ENCODE assay signal across 28 cellular contexts in the genomic region with DNA sequence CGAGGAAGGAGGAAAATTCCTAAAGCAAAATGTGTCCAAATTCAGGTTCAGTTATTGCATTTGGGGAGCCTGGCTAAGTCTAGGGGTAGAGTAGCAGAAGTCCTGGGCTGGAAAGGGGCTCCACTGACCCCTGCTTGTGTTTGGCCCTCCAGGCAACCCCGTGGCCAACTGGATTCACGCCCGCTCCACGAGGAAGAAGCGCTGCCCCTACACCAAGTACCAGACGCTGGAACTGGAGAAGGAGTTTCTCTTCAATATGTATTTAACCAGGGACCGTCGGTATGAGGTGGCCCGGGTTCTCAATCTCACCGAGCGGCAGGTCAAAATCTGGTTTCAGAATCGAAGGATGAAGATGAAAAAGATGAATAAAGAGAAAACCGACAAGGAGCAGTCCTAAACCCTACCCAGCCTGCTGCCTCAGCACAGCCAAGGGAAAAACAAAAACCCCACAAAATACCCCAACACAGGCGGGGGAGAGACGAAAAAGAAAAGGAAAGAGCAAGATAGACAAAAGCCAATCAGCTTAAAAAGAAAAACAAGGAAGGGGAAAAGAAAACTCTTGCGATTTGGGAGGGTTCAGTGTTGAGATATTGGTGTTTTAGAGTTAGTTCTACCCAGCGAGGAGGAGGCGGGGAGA. TPM values are rescaled to one million over a fixed set of nuclear protein-coding genes. Genes with fewer than 3 reads are reported as not detected.
A peak's percentile ranks its signal among the peaks of the same experiment; 100 is the strongest.
DNase-seq lines count a peak whose midpoint lies in the region; ATAC-seq, FAIRE-seq and TF ChIP-seq lines count a peak whose summit lies in the region.
"Had no signal": no experiment of that assay in that cellular context is flagged by ENCODE, and none has a peak within 500 bp of the region (broad histone marks: within the 10 kb centered on the region; RNA-seq: fewer than 3 reads in every experiment).

No MANE protein-coding gene starts in this region.

- no peaks in the 10 kb centered on the region for H3K36me3 Mint-ChIP-seq in activated naive CD8-positive, alpha-beta T cell
- H3K36me3 Mint-ChIP-seq in activated naive CD8-positive, alpha-beta T cell treated with anti-CD3 and anti-CD28 coated beads for 36 hours: no peaks in the 10 kb centered on the region
- peaks cover 43% of the 10 kb centered on the region for H3K36me3 Mint-ChIP-seq in nephron progenitor cell (ENCODE audit: low read depth)

- in situ Hi-C loops in K562 (cut with MboI): no loop called here

- BruUV-seq in K562 (replicated peaks; lab: Mats Ljungman, UMichigan): TSS peak; percentile 15

- no peak for TF ChIP-seq EP300 in K562 (IDR thresholded peaks at IDR 0.05; ENCODE audit: low read length)

- TF ChIP-seq CTCF in K562 (IDR thresholded peaks at IDR 0.05 in 2 of 3, conservative IDR thresholded peaks at IDR 0.05 in 1 of 3; ENCODE audit: insufficient read depth in 2 of 3, low read depth in 1 of 3, low read length in 3 of 3) (no peak), nephron progenitor cell (IDR thresholded peaks at IDR 0.05) (no peak)

- TF ChIP-seq RAD21 in K562 (CRISPR knock-in tag; conservative IDR thresholded peaks at IDR 0.05 in 1 of 2, IDR thresholded peaks at IDR 0.05 in 1 of 2): no peak

- no peak overlapping the region for H3K4me2 ChIP-seq in K562 (ENCODE audit: insufficient read depth, low read length)
- H3K4me2 ChIP-seq: BLaER1 had no signal

- H3K27me3 ChIP-seq in K562 (ENCODE audit: control insufficient read depth in 2 of 2, insufficient read depth in 2 of 2, low read length in 2 of 2): no peaks in the 10 kb centered on the region
- H3K27me3 ChIP-seq in subcutaneous abdominal adipose tissue (ENCODE audit: control insufficient read depth in 5 of 5, insufficient read depth in 4 of 5, low read length in 5 of 5): peaks cover 0 to 51% (median 27%) of the 10 kb centered on the region in 5 donors

- CTCF ChIA-PET in K562 (lab: Yijun Ruan, JAX; ENCODE audit: low intra/inter-chr PET ratio): interaction anchor here (0.6 to 2.7 kb wide), 2 partner anchors 17 to 64 kb away, joined by 5 to 26 read pairs; partner anchors contain the start of gene HOXC10

- H2AFZ ChIP-seq in K562 (ENCODE audit: low read depth, low read length): no peak overlapping the region

- H3K4me3 ChIP-seq in K562: no peak overlapping the region
- peak overlapping the region in 4 of 5 donors; percentile 27 to 85 (median 71) for H3K4me3 ChIP-seq in subcutaneous abdominal adipose tissue (ENCODE audit: low read depth in 1 of 5, low read length in 5 of 5)
- H3K4me3 ChIP-seq: adrenal gland, BLaER1, colonic mucosa, esophagus muscularis mucosa had no signal

- peak overlapping the region; percentile 15 for H3K4me3 Mint-ChIP-seq in activated naive CD8-positive, alpha-beta T cell
- H3K4me3 Mint-ChIP-seq in activated naive CD8-positive, alpha-beta T cell treated with anti-CD3 and anti-CD28 coated beads for 36 hours: no peak overlapping the region
- peak overlapping the region; percentile 98 for H3K4me3 Mint-ChIP-seq in nephron progenitor cell
- H3K4me3 Mint-ChIP-seq: activated B cell treated with CpG ODN at 0.5 μM for 24 hours; effector memory CD8-positive, alpha-beta T cell had no signal

- no peak overlapping the region for H3K27ac Mint-ChIP-seq in activated naive CD8-positive, alpha-beta T cell
- no peak overlapping the region for H3K27ac Mint-ChIP-seq in activated naive CD8-positive, alpha-beta T cell treated with anti-CD3 and anti-CD28 coated beads for 36 hours
- peak overlapping the region; percentile 97 for H3K27ac Mint-ChIP-seq in nephron progenitor cell
- H3K27ac Mint-ChIP-seq: activated B cell treated with CpG ODN at 0.5 μM for 24 hours; effector memory CD8-positive, alpha-beta T cell had no signal

- H3K27me3 Mint-ChIP-seq in activated naive CD8-positive, alpha-beta T cell: peaks cover 52% of the 10 kb centered on the region
- peaks cover 100% of the 10 kb centered on the region for H3K27me3 Mint-ChIP-seq in activated naive CD8-positive, alpha-beta T cell treated with anti-CD3 and anti-CD28 coated beads for 36 hours
- H3K27me3 Mint-ChIP-seq in nephron progenitor cell (ENCODE audit: low read depth, poor library complexity): peaks cover 11% of the 10 kb centered on the region

- intact Hi-C loops in K562 (cut with micrococcal nuclease): no loop called here

- peaks cover 27% of the 10 kb centered on the region for H3K4me1 Mint-ChIP-seq in activated naive CD8-positive, alpha-beta T cell (ENCODE audit: low read depth)
- H3K4me1 Mint-ChIP-seq in activated naive CD8-positive, alpha-beta T cell treated with anti-CD3 and anti-CD28 coated beads for 36 hours: peaks cover 27% of the 10 kb centered on the region
- H3K4me1 Mint-ChIP-seq in nephron progenitor cell: peaks cover 80% of the 10 kb centered on the region

- no peaks in the 10 kb centered on the region; the same call in 1 of the 2 replicates for H4K20me1 ChIP-seq in K562 (replicated peaks; ENCODE audit: control insufficient read depth, insufficient read depth, low read length)

- WGBS in K562 (ENCODE audit: insufficient coverage, low coverage, missing lambda C conversion rate): 83% methylated on average over 19 of the region's 19 CpGs

- peak; percentile 11 for FAIRE-seq in K562 (lab: Jason Lieb, UNC)
- FAIRE-seq: bronchial epithelial cell, islet of Langerhans, urothelium cell line had no signal

- no peaks in the 10 kb centered on the region for H3K9me1 ChIP-seq in K562 (ENCODE audit: control insufficient read depth, insufficient read depth, low read length)

- no peak for DNase-seq in activated naive CD8-positive, alpha-beta T cell treated with anti-CD3 and anti-CD28 coated beads for 36 hours
- no peak for DNase-seq in K562 (ENCODE audit: extremely low read depth in 1 of 4, low spot score in 3 of 4)
- no peak for DNase-seq in nephron progenitor cell
- DNase-seq in SIG-M5 treated with dmso at 0.1 percent for 504 hours (lab: John Stamatoyannopoulos, UW; ENCODE audit: unreplicated experiment): no peak
- DNase-seq in NCI-H1694 (lab: John Stamatoyannopoulos, UW): no peak
- DNase-seq: activated B cell treated with CpG ODN at 0.5 μM for 24 hours; activated effector memory CD4-positive, alpha-beta T cell treated with anti-CD3 and anti-CD28 coated beads, Interleukin-2, amount 50 U/mL, for 16 hours; adrenal gland; colonic mucosa; COR-L47; DMS79 treated with DMSO at 0.1 percent for 48 hours; effector memory CD8-positive, alpha-beta T cell; NCI-H1048; NCI-H187 treated with DMSO at 0.1 percent for 48 hours; stimulated activated CD4-positive, alpha-beta T cell treated with anti-CD3 and anti-CD28 coated beads, Interleukin-1b, Interleukin-23, amount 100 ng/mL, for 48 hours had no signal

- no peaks in the 10 kb centered on the region for H3K36me3 ChIP-seq in K562 (ENCODE audit: control insufficient read depth, insufficient read depth, low read length)
- no peaks in the 10 kb centered on the region for H3K36me3 ChIP-seq in subcutaneous abdominal adipose tissue (ENCODE audit: control insufficient read depth in 5 of 5, insufficient read depth in 5 of 5, low read length in 5 of 5)
- H3K36me3 ChIP-seq: adrenal gland, BLaER1, colonic mucosa, esophagus muscularis mucosa had no signal

- no peaks in the 10 kb centered on the region for H3K9me3 ChIP-seq in K562 (replicated peaks; ENCODE audit: control insufficient read depth, insufficient read depth, low read depth, low read length)
- no peaks in the 10 kb centered on the region for H3K9me3 ChIP-seq in subcutaneous abdominal adipose tissue (ENCODE audit: control insufficient read depth in 5 of 5, low read length in 5 of 5)
- H3K9me3 ChIP-seq: adrenal gland, colonic mucosa, esophagus muscularis mucosa had no signal

- TF ChIP-seq POLR2A in K562 (conservative IDR thresholded peaks at IDR 0.05): no peak

- ATAC-seq in K562 (no peak), GM21723 (IDR thresholded peaks at IDR 0.05; ENCODE audit: unreplicated experiment) (no peak)
- ATAC-seq: effector memory CD8-positive, alpha-beta T cell; HCT116 had no signal

- H3K79me2 ChIP-seq in K562 (ENCODE audit: control insufficient read depth, insufficient read depth, low read length): peaks cover 21% of the 10 kb centered on the region

- POLR2A ChIA-PET in K562 (lab: Yijun Ruan, JAX): interaction anchor here (0.6 to 5.6 kb wide), 6 partner anchors 10 to 104 kb away, joined by 3 to 43 read pairs (median 3); no protein-coding TSS in a partner anchor

- H3K27ac ChIP-seq in K562 (ENCODE audit: extremely low read depth, low read depth, low read length) (no peak overlapping the region), subcutaneous abdominal adipose tissue (ENCODE audit: low read depth, low read length) (peak overlapping the region; percentile 98)
- H3K27ac ChIP-seq: BLaER1, colonic mucosa, esophagus muscularis mucosa had no signal

- H3K9ac ChIP-seq in K562 (ENCODE audit: insufficient read depth in 1 of 2, low read depth in 2 of 2, low read length in 2 of 2) (0 out of 4 replicates have a peak overlapping the region, but pooled peaks of 1 of the 2 experiments have one; percentile 2), subcutaneous abdominal adipose tissue (ENCODE audit: low read length in 5 of 5) (peak overlapping the region in 4 of 5 donors; percentile 0 to 98 (median 68))
- H3K9ac ChIP-seq: BLaER1 had no signal

- no peaks in the 10 kb centered on the region for H3K9me3 Mint-ChIP-seq in activated naive CD8-positive, alpha-beta T cell (ENCODE audit: low read depth)
- H3K9me3 Mint-ChIP-seq in activated naive CD8-positive, alpha-beta T cell treated with anti-CD3 and anti-CD28 coated beads for 36 hours: no peaks in the 10 kb centered on the region
- no peaks in the 10 kb centered on the region for H3K9me3 Mint-ChIP-seq in nephron progenitor cell
- H3K9me3 Mint-ChIP-seq: activated B cell treated with CpG ODN at 0.5 μM for 24 hours; effector memory CD8-positive, alpha-beta T cell had no signal

- H3K4me1 ChIP-seq in K562 (replicated peaks in 1 of 2; ENCODE audit: control insufficient read depth in 2 of 2, insufficient read depth in 2 of 2, low read length in 2 of 2): peaks cover 38 to 72% of the 10 kb centered on the region in 2 experiments
- peaks cover 4 to 93% (median 84%) of the 10 kb centered on the region in 5 donors for H3K4me1 ChIP-seq in subcutaneous abdominal adipose tissue (ENCODE audit: control insufficient read depth in 5 of 5, insufficient read depth in 5 of 5, low read length in 5 of 5)

RNA-seq across cellular contexts. Expression of gene HOXC9, which starts 2.4 kb away (rescaled TPM):
- not detected for total RNA-seq in activated naive CD8-positive, alpha-beta T cell treated with anti-CD3 and anti-CD28 coated beads for 36 hours
- 7.4 and 10.3 TPM in 2 replicates for total RNA-seq in K562 (2011; cell fraction: chromatin; rRNA removed; ENCODE audit: low replicate concordance)
- 2.7 and 2.9 TPM in 2 replicates for total RNA-seq in K562 (2011; cell fraction: nucleolus; rRNA removed)
- total RNA-seq in K562 (2011; cell fraction: nucleoplasm; rRNA removed): 2.9 and 3.5 TPM in 2 replicates
- total RNA-seq in K562 (2014; rRNA removed): 10.5 and 13.9 TPM in 2 replicates
- 5.7 and 8.0 TPM in 2 replicates for total RNA-seq in K562 (2014; rRNA removed; fragmentation: Illumina TruSeq; extraction: Trizol)
- total RNA-seq in K562 (2015; rRNA removed; fragmentation: Illumina TruSeq; extraction: Trizol): 10.4 and 10.9 TPM in 2 replicates
- 9.3 and 9.9 TPM in 2 replicates for total RNA-seq in K562 (2021)
- 1.1 and 1.7 TPM in 2 replicates for polyA plus RNA-seq in K562 (2011; rRNA removed)
- polyA plus RNA-seq in K562 (2011; cell fraction: cytosol; rRNA removed): 3.4 and 8.0 TPM in 2 replicates
- 6.2 and 13.4 TPM in 2 replicates for polyA plus RNA-seq in K562 (2011; cell fraction: nucleus; rRNA removed)
- polyA plus RNA-seq in K562 (2012): 8.6 and 12.0 TPM in 2 replicates
- 8.8 and 9.9 TPM in 2 replicates for polyA plus RNA-seq in K562 (2014; fragmentation: Illumina TruSeq; extraction: Trizol)
- polyA plus RNA-seq in K562 (2014; fragmentation: Nextera tagmentation; extraction: Ambion mirVana): 1 to 10 TPM; 1.9 to 2.2 TPM
- 5.1 and 10.4 TPM in 2 replicates for polyA plus RNA-seq in K562 (2014; rRNA removed)
- 0.57 and 1.2 TPM in 2 replicates for polyA minus RNA-seq in K562 (2011; rRNA and poly(A)+ RNA removed)
- polyA minus RNA-seq in K562 (2011; cell fraction: cytosol; rRNA and poly(A)+ RNA removed): 1.7 and 2.6 TPM in 2 replicates
- 1.8 and 1.9 TPM in 2 replicates for polyA minus RNA-seq in K562 (2011; cell fraction: nucleus; rRNA and poly(A)+ RNA removed)
- total RNA-seq: activated B cell treated with CpG ODN at 0.5 μM for 24 hours, bronchial epithelial cell, colonic mucosa, esophagus muscularis mucosa, liver, mononuclear cell had no signal
- polyA plus RNA-seq: liver, neural cell had no signal

RNA-seq across cellular contexts. Expression of gene HOXC8, which starts 6.4 kb away (rescaled TPM):
- total RNA-seq in activated naive CD8-positive, alpha-beta T cell treated with anti-CD3 and anti-CD28 coated beads for 36 hours: not detected
- total RNA-seq in K562 (2011; cell fraction: chromatin; rRNA removed; ENCODE audit: low replicate concordance): 6.6 and 8.3 TPM in 2 replicates
- 2.4 and 3.2 TPM in 2 replicates for total RNA-seq in K562 (2011; cell fraction: nucleolus; rRNA removed)
- total RNA-seq in K562 (2011; cell fraction: nucleoplasm; rRNA removed): 2.1 and 2.4 TPM in 2 replicates
- total RNA-seq in K562 (2014; rRNA removed) (0.32 and 0.57 TPM in 2 replicates), K562 (2014; rRNA removed; fragmentation: Illumina TruSeq; extraction: Trizol) (0.62 and 0.80 TPM in 2 replicates), K562 (2015; rRNA removed; fragmentation: Illumina TruSeq; extraction: Trizol) (0.53 and 0.76 TPM in 2 replicates), K562 (2021) (0.72 and 0.95 TPM in 2 replicates)
- polyA plus RNA-seq in K562 (2011; rRNA removed) (0.57 TPM in 2 replicates), K562 (2014; fragmentation: Illumina TruSeq; extraction: Trizol) (1.3 and 1.4 TPM in 2 replicates), K562 (2014; fragmentation: Nextera tagmentation; extraction: Ambion mirVana) (under 1 TPM; 0.20 to 0.21 TPM), K562 (2014; rRNA removed) (0.94 and 1.1 TPM in 2 replicates)
- 0.29 and 0.31 TPM in 2 replicates for polyA plus RNA-seq in K562 (2011; cell fraction: cytosol; rRNA removed)
- 1.9 and 3.0 TPM in 2 replicates for polyA plus RNA-seq in K562 (2011; cell fraction: nucleus; rRNA removed)
- polyA plus RNA-seq in K562 (2012): 0.62 and 1.4 TPM in 2 replicates
- 0.11 and 0.42 TPM in 2 replicates for polyA minus RNA-seq in K562 (2011; rRNA and poly(A)+ RNA removed)
- polyA minus RNA-seq in K562 (2011; cell fraction: cytosol; rRNA and poly(A)+ RNA removed): not detected in 2 replicates
- 0.81 and 0.89 TPM in 2 replicates for polyA minus RNA-seq in K562 (2011; cell fraction: nucleus; rRNA and poly(A)+ RNA removed)
- total RNA-seq: A172, activated B cell treated with CpG ODN at 0.5 μM for 24 hours, bronchial epithelial cell, colonic mucosa, esophagus muscularis mucosa, liver, mononuclear cell had no signal
- polyA plus RNA-seq: liver, neural cell had no signal

RNA-seq across cellular contexts. Expression of gene HOXC10, which starts 17.4 kb away (rescaled TPM):
- not detected for total RNA-seq in activated naive CD8-positive, alpha-beta T cell treated with anti-CD3 and anti-CD28 coated beads for 36 hours
- 0.25 TPM in 1 of 2 replicates, not detected in the other for total RNA-seq in K562 (2011; cell fraction: chromatin; rRNA removed; ENCODE audit: low replicate concordance)
- 0.53 TPM in 1 of 2 replicates, not detected in the other for total RNA-seq in K562 (2011; cell fraction: nucleolus; rRNA removed)
- 0.46 TPM in 1 of 2 replicates, not detected in the other for total RNA-seq in K562 (2011; cell fraction: nucleoplasm; rRNA removed)
- 0.08 and 0.14 TPM in 2 replicates for total RNA-seq in K562 (2014; rRNA removed)
- not detected in 2 replicates for total RNA-seq in K562 (2014; rRNA removed; fragmentation: Illumina TruSeq; extraction: Trizol)
- 0.23 TPM in 1 of 2 replicates, not detected in the other for total RNA-seq in K562 (2015; rRNA removed; fragmentation: Illumina TruSeq; extraction: Trizol)
- total RNA-seq in K562 (2021): 0.35 and 0.69 TPM in 2 replicates
- 0.08 and 0.13 TPM in 2 replicates for polyA plus RNA-seq in K562 (2011; rRNA removed)
- polyA plus RNA-seq in K562 (2011; cell fraction: cytosol; rRNA removed): 0.15 and 0.33 TPM in 2 replicates
- polyA plus RNA-seq in K562 (2011; cell fraction: nucleus; rRNA removed): 0.21 TPM in 1 of 2 replicates, not detected in the other
- polyA plus RNA-seq in K562 (2012): 0.64 and 0.75 TPM in 2 replicates
- 0.37 and 0.77 TPM in 2 replicates for polyA plus RNA-seq in K562 (2014; fragmentation: Illumina TruSeq; extraction: Trizol)
- polyA plus RNA-seq in K562 (2014; fragmentation: Nextera tagmentation; extraction: Ambion mirVana): under 1 TPM; 0.25 to 0.42 TPM
- 0.63 and 0.73 TPM in 2 replicates for polyA plus RNA-seq in K562 (2014; rRNA removed)
- 0.24 TPM in 1 of 2 replicates, not detected in the other for polyA minus RNA-seq in K562 (2011; rRNA and poly(A)+ RNA removed)
- 0.64 and 1.6 TPM in 2 replicates for polyA minus RNA-seq in K562 (2011; cell fraction: cytosol; rRNA and poly(A)+ RNA removed)
- 0.67 TPM in 2 replicates for polyA minus RNA-seq in K562 (2011; cell fraction: nucleus; rRNA and poly(A)+ RNA removed)
- total RNA-seq: activated B cell treated with CpG ODN at 0.5 μM for 24 hours, bronchial epithelial cell, colonic mucosa, esophagus muscularis mucosa, liver, mononuclear cell had no signal
- polyA plus RNA-seq: liver, neural cell had no signal

RNA-seq across cellular contexts. Expression of gene HOXC6, which starts 25.8 kb away (rescaled TPM):
- not detected for total RNA-seq in activated naive CD8-positive, alpha-beta T cell treated with anti-CD3 and anti-CD28 coated beads for 36 hours
- total RNA-seq in K562 (2011; cell fraction: chromatin; rRNA removed; ENCODE audit: low replicate concordance): 7.1 and 7.3 TPM in 2 replicates
- total RNA-seq in K562 (2011; cell fraction: nucleolus; rRNA removed): 2.8 and 3.0 TPM in 2 replicates
- 3.9 and 4.4 TPM in 2 replicates for total RNA-seq in K562 (2011; cell fraction: nucleoplasm; rRNA removed)
- total RNA-seq in K562 (2014; rRNA removed): 0.73 and 1.00 TPM in 2 replicates
- 0.57 and 1.0 TPM in 2 replicates for total RNA-seq in K562 (2014; rRNA removed; fragmentation: Illumina TruSeq; extraction: Trizol)
- 1.4 TPM in 2 replicates for total RNA-seq in K562 (2015; rRNA removed; fragmentation: Illumina TruSeq; extraction: Trizol)
- 3.2 and 4.0 TPM in 2 replicates for total RNA-seq in K562 (2021)
- polyA plus RNA-seq in K562 (2011; rRNA removed): 2.0 and 2.8 TPM in 2 replicates
- polyA plus RNA-seq in K562 (2011; cell fraction: cytosol; rRNA removed): 1.5 and 1.8 TPM in 2 replicates
- 4.0 and 6.5 TPM in 2 replicates for polyA plus RNA-seq in K562 (2011; cell fraction: nucleus; rRNA removed)
- polyA plus RNA-seq in K562 (2012): 2.8 and 3.8 TPM in 2 replicates
- polyA plus RNA-seq in K562 (2014; fragmentation: Illumina TruSeq; extraction: Trizol): 3.4 and 3.5 TPM in 2 replicates
- polyA plus RNA-seq in K562 (2014; fragmentation: Nextera tagmentation; extraction: Ambion mirVana): under 1 TPM; 0.06 to 0.13 TPM
- polyA plus RNA-seq in K562 (2014; rRNA removed): 2.3 and 3.5 TPM in 2 replicates
- polyA minus RNA-seq in K562 (2011; rRNA and poly(A)+ RNA removed): 1.2 and 1.4 TPM in 2 replicates
- 0.64 and 0.76 TPM in 2 replicates for polyA minus RNA-seq in K562 (2011; cell fraction: cytosol; rRNA and poly(A)+ RNA removed)
- polyA minus RNA-seq in K562 (2011; cell fraction: nucleus; rRNA and poly(A)+ RNA removed): 0.94 and 2.2 TPM in 2 replicates
- total RNA-seq: activated B cell treated with CpG ODN at 0.5 μM for 24 hours, bronchial epithelial cell, mononuclear cell had no signal
- polyA plus RNA-seq: liver, neural cell had no signal

RNA-seq across cellular contexts. Expression of gene HOTAIR, which starts 27.6 kb away (rescaled TPM):
- total RNA-seq in activated naive CD8-positive, alpha-beta T cell treated with anti-CD3 and anti-CD28 coated beads for 36 hours: not detected
- not detected in 2 replicates for total RNA-seq in K562 (2011; cell fraction: chromatin; rRNA removed; ENCODE audit: low replicate concordance)
- total RNA-seq in K562 (2011; cell fraction: nucleolus; rRNA removed): not detected in 2 replicates
- not detected in 2 replicates for total RNA-seq in K562 (2011; cell fraction: nucleoplasm; rRNA removed)
- total RNA-seq in K562 (2014; rRNA removed) (not detected in 2 replicates), K562 (2014; rRNA removed; fragmentation: Illumina TruSeq; extraction: Trizol) (not detected in 2 replicates), K562 (2015; rRNA removed; fragmentation: Illumina TruSeq; extraction: Trizol) (not detected in 2 replicates), K562 (2021) (not detected in 2 replicates)
- polyA plus RNA-seq in K562 (2011; rRNA removed) (0.03 and 0.04 TPM in 2 replicates), K562 (2014; fragmentation: Illumina TruSeq; extraction: Trizol) (not detected in 2 replicates), K562 (2014; fragmentation: Nextera tagmentation; extraction: Ambion mirVana) (not detected), K562 (2014; rRNA removed) (0.15 TPM in 1 of 2 replicates, not detected in the other)
- polyA plus RNA-seq in K562 (2011; cell fraction: cytosol; rRNA removed): 0.03 TPM in 1 of 2 replicates, not detected in the other
- polyA plus RNA-seq in K562 (2011; cell fraction: nucleus; rRNA removed): 0.13 TPM in 2 replicates
- polyA plus RNA-seq in K562 (2012): not detected in 2 replicates
- polyA minus RNA-seq in K562 (2011; rRNA and poly(A)+ RNA removed): not detected in 2 replicates
- polyA minus RNA-seq in K562 (2011; cell fraction: cytosol; rRNA and poly(A)+ RNA removed): not detected in 2 replicates
- not detected in 2 replicates for polyA minus RNA-seq in K562 (2011; cell fraction: nucleus; rRNA and poly(A)+ RNA removed)
- total RNA-seq: activated B cell treated with CpG ODN at 0.5 μM for 24 hours, adrenal gland, bronchial epithelial cell, colonic mucosa, esophagus muscularis mucosa, liver, mononuclear cell had no signal
- polyA plus RNA-seq: adrenal gland, liver, neural cell had no signal
